Comparison of ENCODE assay signal across 7 cellular contexts in the genomic region with DNA sequence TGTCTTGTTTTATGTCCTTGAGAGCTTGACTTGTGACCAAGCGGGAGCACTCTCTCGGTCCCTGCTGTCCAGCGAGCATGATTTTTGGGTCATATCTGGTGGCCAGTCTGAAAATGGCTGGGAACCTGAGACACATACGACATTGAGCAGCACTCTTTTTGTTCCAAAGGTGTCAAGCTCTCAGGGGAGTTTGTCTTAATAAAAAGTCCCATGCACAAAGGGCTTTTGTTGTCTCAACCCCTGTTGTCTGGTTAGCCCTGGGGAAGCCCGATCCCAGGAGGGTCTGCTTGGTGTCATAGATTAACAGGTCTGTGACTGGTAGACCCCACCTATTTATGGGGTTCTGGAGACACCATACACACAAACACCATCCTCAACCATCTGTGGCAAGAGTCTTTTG. TPM values are rescaled to one million over a fixed set of nuclear protein-coding genes. Genes with fewer than 3 reads are reported as not detected.
"Had no signal": no experiment of that assay in that cellular context is flagged by ENCODE, and none has a peak within 500 bp of the region (broad histone marks: within the 10 kb centered on the region; RNA-seq: fewer than 3 reads in every experiment).

No MANE protein-coding gene starts in this region.

- H3K9ac ChIP-seq: GM23248, KMS-11 had no signal

- H3K27ac ChIP-seq: GM23248, KMS-11 had no signal

- DNase-seq: GM23248, GOT3, H9, HCEC 1CT, IMR-90, KBM-7 had no signal

- H3K4me3 ChIP-seq: GM23248 had no signal

- H3K4me2 ChIP-seq: KMS-11 had no signal

- H2AFZ ChIP-seq: GM23248 had no signal

RNA-seq across cellular contexts. Expression of gene KLHDC7A, which starts 57.8 kb away (rescaled TPM):
- total RNA-seq: GM23248, IMR-90 had no signal
- polyA plus RNA-seq: GM23248, IMR-90 had no signal
